1 cellular context compared by ENCODE assay signal in the genomic region with DNA sequence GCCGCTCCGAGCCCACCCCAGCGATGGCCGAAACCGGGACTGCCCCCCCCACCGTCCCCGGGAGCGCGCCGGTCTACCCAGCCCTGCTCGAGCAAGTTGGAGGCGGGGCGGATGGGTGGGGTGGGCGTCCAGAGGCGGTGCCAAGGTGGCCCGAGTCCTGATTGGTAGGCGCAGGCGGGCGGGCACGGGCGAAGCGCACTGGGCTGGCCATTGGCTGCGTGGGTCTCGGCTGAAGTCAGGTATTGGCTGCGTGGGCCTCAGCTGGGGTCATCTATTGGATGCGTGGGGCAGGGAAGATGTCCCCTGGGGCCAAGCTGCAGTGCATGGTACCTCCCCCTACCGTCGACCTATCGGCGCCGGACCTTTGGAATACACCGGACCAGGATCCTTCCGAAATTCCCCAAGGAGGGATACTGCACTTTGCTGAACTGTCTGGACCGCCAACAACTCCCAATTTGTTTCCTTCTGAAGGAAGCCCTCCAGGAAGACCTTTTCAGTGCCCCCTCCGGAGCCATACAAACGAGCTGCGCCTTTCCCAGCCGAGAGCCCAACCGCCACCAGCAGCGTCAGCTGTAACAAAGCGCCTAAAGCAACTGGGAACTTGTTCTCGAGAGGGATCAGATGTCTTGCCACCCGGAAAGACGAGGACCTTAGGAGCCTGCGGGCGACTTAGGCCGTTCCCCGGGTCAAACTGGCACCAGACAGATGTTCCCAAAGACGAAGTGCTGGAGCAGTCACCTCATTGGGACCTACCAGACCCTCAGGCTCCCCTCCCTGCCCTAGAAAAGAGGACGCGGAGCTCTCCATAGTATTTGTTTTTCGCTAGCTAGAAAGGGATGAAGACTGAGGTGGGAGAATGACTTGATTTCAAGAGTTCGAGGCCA.
TF ChIP-seq lines count a peak whose summit lies in the region.

A gene with protein sequence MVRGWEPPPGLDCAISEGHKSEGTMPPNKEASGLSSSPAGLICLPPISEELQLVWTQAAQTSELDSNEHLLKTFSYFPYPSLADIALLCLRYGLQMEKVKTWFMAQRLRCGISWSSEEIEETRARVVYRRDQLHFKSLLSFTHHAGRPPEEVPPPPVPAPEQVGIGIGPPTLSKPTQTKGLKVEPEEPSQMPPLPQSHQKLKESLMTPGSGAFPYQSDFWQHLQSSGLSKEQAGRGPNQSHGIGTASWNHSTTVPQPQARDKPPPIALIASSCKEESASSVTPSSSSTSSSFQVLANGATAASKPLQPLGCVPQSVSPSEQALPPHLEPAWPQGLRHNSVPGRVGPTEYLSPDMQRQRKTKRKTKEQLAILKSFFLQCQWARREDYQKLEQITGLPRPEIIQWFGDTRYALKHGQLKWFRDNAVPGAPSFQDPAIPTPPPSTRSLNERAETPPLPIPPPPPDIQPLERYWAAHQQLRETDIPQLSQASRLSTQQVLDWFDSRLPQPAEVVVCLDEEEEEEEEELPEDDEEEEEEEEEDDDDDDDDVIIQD (minus strand): TSS at position 113 of the 884 bp plus-strand sequence. CDS start 180 bp downstream, outside the sequence.

TF ChIP-seq in WTC11, 78 proteins besides CTCF, POLR2A, EP300 and RAD21 (continued from another document):
- TF ChIP-seq, protein P1, sequence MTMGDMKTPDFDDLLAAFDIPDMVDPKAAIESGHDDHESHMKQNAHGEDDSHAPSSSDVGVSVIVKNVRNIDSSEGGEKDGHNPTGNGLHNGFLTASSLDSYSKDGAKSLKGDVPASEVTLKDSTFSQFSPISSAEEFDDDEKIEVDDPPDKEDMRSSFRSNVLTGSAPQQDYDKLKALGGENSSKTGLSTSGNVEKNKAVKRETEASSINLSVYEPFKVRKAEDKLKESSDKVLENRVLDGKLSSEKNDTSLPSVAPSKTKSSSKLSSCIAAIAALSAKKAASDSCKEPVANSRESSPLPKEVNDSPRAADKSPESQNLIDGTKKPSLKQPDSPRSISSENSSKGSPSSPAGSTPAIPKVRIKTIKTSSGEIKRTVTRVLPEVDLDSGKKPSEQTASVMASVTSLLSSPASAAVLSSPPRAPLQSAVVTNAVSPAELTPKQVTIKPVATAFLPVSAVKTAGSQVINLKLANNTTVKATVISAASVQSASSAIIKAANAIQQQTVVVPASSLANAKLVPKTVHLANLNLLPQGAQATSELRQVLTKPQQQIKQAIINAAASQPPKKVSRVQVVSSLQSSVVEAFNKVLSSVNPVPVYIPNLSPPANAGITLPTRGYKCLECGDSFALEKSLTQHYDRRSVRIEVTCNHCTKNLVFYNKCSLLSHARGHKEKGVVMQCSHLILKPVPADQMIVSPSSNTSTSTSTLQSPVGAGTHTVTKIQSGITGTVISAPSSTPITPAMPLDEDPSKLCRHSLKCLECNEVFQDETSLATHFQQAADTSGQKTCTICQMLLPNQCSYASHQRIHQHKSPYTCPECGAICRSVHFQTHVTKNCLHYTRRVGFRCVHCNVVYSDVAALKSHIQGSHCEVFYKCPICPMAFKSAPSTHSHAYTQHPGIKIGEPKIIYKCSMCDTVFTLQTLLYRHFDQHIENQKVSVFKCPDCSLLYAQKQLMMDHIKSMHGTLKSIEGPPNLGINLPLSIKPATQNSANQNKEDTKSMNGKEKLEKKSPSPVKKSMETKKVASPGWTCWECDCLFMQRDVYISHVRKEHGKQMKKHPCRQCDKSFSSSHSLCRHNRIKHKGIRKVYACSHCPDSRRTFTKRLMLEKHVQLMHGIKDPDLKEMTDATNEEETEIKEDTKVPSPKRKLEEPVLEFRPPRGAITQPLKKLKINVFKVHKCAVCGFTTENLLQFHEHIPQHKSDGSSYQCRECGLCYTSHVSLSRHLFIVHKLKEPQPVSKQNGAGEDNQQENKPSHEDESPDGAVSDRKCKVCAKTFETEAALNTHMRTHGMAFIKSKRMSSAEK (CRISPR knock-in tag; IDR thresholded peaks at IDR 0.05; ENCODE audit: borderline replicate concordance), result no peak
- no peak for TF ChIP-seq GTF2I (CRISPR knock-in tag; conservative IDR thresholded peaks at IDR 0.05)
- no peak for TF ChIP-seq FOXK1 (CRISPR knock-in tag; IDR thresholded peaks at IDR 0.05)
